ENCODE assay signal across 24 cellular contexts in the genomic region with DNA sequence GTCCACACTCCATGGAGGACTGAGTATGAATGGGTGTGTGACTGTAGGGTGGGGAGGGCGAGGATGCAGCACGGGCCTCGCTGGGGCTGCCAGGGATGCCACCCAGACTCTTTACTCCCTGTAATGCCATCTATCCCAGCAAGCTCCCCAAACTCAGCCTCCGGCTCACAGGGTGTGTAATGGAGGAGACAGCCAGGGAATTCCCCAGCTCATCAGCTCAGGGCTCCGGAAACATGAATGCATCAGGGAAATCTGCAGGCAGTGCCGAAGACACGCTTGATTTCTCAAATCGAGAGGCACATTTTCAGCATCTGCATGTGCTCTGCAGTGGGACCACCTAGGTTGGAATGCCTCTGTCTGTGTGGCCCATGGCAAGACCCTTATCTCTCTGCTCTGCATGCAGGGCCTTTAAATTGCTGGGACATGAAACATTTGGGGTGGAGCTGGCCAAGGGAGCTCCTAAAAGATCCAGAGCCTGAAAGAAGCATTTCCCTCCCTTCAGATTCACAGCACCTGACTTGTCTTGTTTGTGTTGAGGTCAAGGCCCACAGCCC.
DNase-seq lines count a peak whose midpoint lies in the region; ATAC-seq and TF ChIP-seq lines count a peak whose summit lies in the region.
"Had no signal": no experiment of that assay in that cellular context is flagged by ENCODE, and none has a peak within 500 bp of the region (broad histone marks: within the 10 kb centered on the region; RNA-seq: fewer than 3 reads in every experiment).

No MANE protein-coding gene starts in this region.

- H3K4me1 ChIP-seq in hepatocyte (ENCODE audit: insufficient read depth) (peaks cover 25% of the 10 kb centered on the region), smooth muscle cell (ENCODE audit: low read depth) (no peaks in the 10 kb centered on the region)

- TF ChIP-seq CTCF in brain (conservative IDR thresholded peaks at IDR 0.05) (no peak), hepatocyte (IDR thresholded peaks at IDR 0.05; ENCODE audit: poor library complexity) (no peak), nephron progenitor cell (IDR thresholded peaks at IDR 0.05) (no peak), smooth muscle cell (IDR thresholded peaks at IDR 0.05; ENCODE audit: borderline replicate concordance, insufficient read depth, poor library complexity, severe bottlenecking) (no peak)

- H3K4me2 ChIP-seq in hepatocyte (no peak overlapping the region), smooth muscle cell (no peak overlapping the region)
- H3K4me2 ChIP-seq: PC-9 had no signal

- H3K9me3 Mint-ChIP-seq in brain (no peaks in the 10 kb centered on the region), nephron progenitor cell (no peaks in the 10 kb centered on the region)
- no peaks in the 10 kb centered on the region for H3K9me3 Mint-ChIP-seq in effector memory CD8-positive, alpha-beta T cell
- H3K9me3 Mint-ChIP-seq: CD4-positive, alpha-beta memory T cell had no signal

- H3K4me3 ChIP-seq in hepatocyte (no peak overlapping the region), smooth muscle cell (no peak overlapping the region)
- H3K4me3 ChIP-seq: GM12878, MG63, PC-9, SK-N-MC had no signal

- H3K4me3 Mint-ChIP-seq in brain (peak overlapping the region in 1 of 5 experiments; percentile 26), nephron progenitor cell (no peak overlapping the region)
- no peak overlapping the region for H3K4me3 Mint-ChIP-seq in effector memory CD8-positive, alpha-beta T cell
- H3K4me3 Mint-ChIP-seq: CD4-positive, alpha-beta memory T cell had no signal

- no peak overlapping the region for H3K27ac ChIP-seq in hepatocyte
- H3K27ac ChIP-seq in smooth muscle cell (ENCODE audit: low read depth) = no peak overlapping the region
- H3K27ac ChIP-seq: PC-9, SK-N-MC had no signal

- no peaks in the 10 kb centered on the region for H3F3A ChIP-seq in smooth muscle cell (ENCODE audit: low read depth)

- no peaks in the 10 kb centered on the region for H3K9me3 ChIP-seq in hepatocyte (ENCODE audit: low read depth)
- H3K9me3 ChIP-seq in smooth muscle cell (replicated peaks; ENCODE audit: low read depth) = no peaks in the 10 kb centered on the region
- H3K9me3 ChIP-seq: MG63 had no signal

- no peaks in the 10 kb centered on the region for H3K36me3 Mint-ChIP-seq in brain
- no peaks in the 10 kb centered on the region for H3K36me3 Mint-ChIP-seq in nephron progenitor cell (ENCODE audit: low read depth)
- no peaks in the 10 kb centered on the region for H3K36me3 Mint-ChIP-seq in effector memory CD8-positive, alpha-beta T cell (ENCODE audit: insufficient read depth)
- H3K36me3 Mint-ChIP-seq: CD4-positive, alpha-beta memory T cell had no signal

- H3K27ac Mint-ChIP-seq in brain (peak overlapping the region in 3 of 5 experiments; percentile 34 to 59 (median 55)), nephron progenitor cell (peak overlapping the region; percentile 23)
- no peak overlapping the region for H3K27ac Mint-ChIP-seq in effector memory CD8-positive, alpha-beta T cell
- H3K27ac Mint-ChIP-seq: CD4-positive, alpha-beta memory T cell had no signal

- no peaks in the 10 kb centered on the region for H3K27me3 ChIP-seq in hepatocyte
- no peaks in the 10 kb centered on the region for H3K27me3 ChIP-seq in smooth muscle cell (ENCODE audit: low read depth)
- H3K27me3 ChIP-seq: MG63 had no signal

- H2AFZ ChIP-seq in hepatocyte (no peak overlapping the region), smooth muscle cell (ENCODE audit: low read depth) (no peak overlapping the region)
- H2AFZ ChIP-seq: PC-9 had no signal

- no peak for TF ChIP-seq POLR2A in GM18505 (IDR thresholded peaks at IDR 0.05; ENCODE audit: borderline replicate concordance, extremely low read depth, insufficient read depth, insufficient read length)

- ATAC-seq in effector memory CD8-positive, alpha-beta T cell (replicated peaks) = no peak
- no peak for ATAC-seq in GM18505 (IDR thresholded peaks at IDR 0.05; ENCODE audit: unreplicated experiment)
- ATAC-seq: GM12878, HCT116 had no signal

- peak; percentile 27 for DNase-seq in hepatocyte (ENCODE audit: low spot score)
- DNase-seq in nephron progenitor cell = no peak
- DNase-seq in smooth muscle cell (lab: John Stamatoyannopoulos, UW; ENCODE audit: unreplicated experiment) = no peak
- no peak for DNase-seq in effector memory CD8-positive, alpha-beta T cell
- DNase-seq in activated CD4-positive, alpha-beta T cell treated with anti-CD3 and anti-CD28 coated beads for 1 hour = no peak
- DNase-seq: C1 segment of cervical spinal cord; CD4-positive, alpha-beta memory T cell; COR-L47; EL; GDM1; KBM-7; MG63; NCI-H1105 treated with DMSO at 0.1 percent for 48 hours; NCI-H146; NCI-H2029; NCI-H446; NCI-H526; PC-9; Right ventricle myocardium superior had no signal

- H3K4me1 Mint-ChIP-seq in brain = peaks cover 73% of the 10 kb centered on the region
- peaks cover 90% of the 10 kb centered on the region for H3K4me1 Mint-ChIP-seq in nephron progenitor cell
- no peaks in the 10 kb centered on the region for H3K4me1 Mint-ChIP-seq in effector memory CD8-positive, alpha-beta T cell (ENCODE audit: low read depth in 2 of 2)
- H3K4me1 Mint-ChIP-seq: CD4-positive, alpha-beta memory T cell had no signal

- H3K27me3 Mint-ChIP-seq in brain = peaks cover 2% of the 10 kb centered on the region
- peaks cover 21% of the 10 kb centered on the region for H3K27me3 Mint-ChIP-seq in nephron progenitor cell (ENCODE audit: low read depth, poor library complexity)
- peaks cover 20 to 62% of the 10 kb centered on the region in 2 donors for H3K27me3 Mint-ChIP-seq in effector memory CD8-positive, alpha-beta T cell

- no peak overlapping the region for H3K9ac ChIP-seq in smooth muscle cell (ENCODE audit: low read depth)

- 69% methylated on average over 8 of the region's 8 CpGs for WGBS in hepatocyte (ENCODE audit: low lambda C conversion rate, missing lambda C conversion rate)
- 90% methylated on average over 8 of the region's 8 CpGs for WGBS in smooth muscle cell (ENCODE audit: low lambda C conversion rate)

- H3K79me2 ChIP-seq in hepatocyte (no peaks in the 10 kb centered on the region), smooth muscle cell (ENCODE audit: low read depth) (no peaks in the 10 kb centered on the region)

- H3K36me3 ChIP-seq in hepatocyte (replicated peaks; ENCODE audit: insufficient read depth, low read depth) (no peaks in the 10 kb centered on the region), smooth muscle cell (ENCODE audit: low read depth) (no peaks in the 10 kb centered on the region)
- H3K36me3 ChIP-seq: MG63 had no signal

- H4K20me1 ChIP-seq in hepatocyte (ENCODE audit: insufficient read depth, poor library complexity, severe bottlenecking) = no peaks in the 10 kb centered on the region
- peaks cover 89% of the 10 kb centered on the region for H4K20me1 ChIP-seq in smooth muscle cell (ENCODE audit: low read depth)

- no peaks in the 10 kb centered on the region for H3K9me2 ChIP-seq in hepatocyte (replicated peaks; ENCODE audit: insufficient read depth)

Comparison
In these comparisons a context has a peak if more than half of its experiments do, and no peak if none do; other contexts are left out.
1. H3K27ac Mint-ChIP-seq: peak in brain (3 of 5) and nephron progenitor cell (single experiment); none in effector memory CD8-positive, alpha-beta T cell (0 of 2).